1 cellular context compared by ENCODE assay signal in the genomic region with DNA sequence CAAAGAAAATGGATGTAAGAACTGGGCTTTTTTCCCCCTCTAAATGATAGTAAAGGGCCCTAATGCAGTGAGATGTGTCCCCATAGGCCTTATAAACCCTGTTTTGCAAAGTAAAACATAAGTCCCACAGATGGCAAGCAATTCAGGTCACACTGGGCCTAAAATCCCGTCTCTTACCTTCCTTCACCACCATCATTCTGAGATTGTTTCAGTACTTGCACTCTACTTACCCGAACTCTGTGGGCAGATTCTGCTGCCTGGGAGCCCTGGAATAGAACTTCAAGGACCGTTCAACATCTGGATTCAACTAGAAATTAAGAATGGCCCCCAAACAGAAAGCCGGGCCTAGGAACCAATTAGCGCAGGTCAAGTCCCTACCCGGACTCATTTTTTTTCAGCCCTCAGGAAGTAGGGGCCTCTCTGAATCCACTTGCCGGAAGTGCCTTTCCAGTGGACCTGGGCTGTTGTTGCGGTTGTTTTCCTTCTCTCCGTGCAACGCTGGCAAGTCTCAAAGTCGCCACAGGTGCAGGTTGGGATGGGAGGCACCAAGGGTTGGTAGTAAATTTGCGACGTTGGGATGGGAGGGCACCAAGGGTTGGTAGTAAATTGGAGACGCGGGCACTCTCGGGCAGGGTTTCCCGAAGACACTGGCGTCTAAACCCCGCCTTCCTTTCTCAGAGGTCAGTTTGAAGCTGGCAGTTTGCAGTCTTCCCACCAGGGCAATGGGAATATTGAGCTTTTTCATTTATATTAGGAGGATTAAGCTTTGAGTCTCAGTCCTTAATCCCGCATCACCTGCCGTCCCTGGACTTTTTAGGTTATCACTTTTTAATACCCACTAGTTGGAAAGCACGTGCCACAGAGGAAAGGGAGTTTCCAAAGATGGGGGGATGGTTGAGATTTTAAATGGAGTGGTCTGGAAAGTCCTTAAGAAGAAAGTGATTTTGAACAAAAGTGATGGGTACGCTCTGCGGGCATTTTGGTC.
TF ChIP-seq lines count a peak whose summit lies in the region.

A gene with protein sequence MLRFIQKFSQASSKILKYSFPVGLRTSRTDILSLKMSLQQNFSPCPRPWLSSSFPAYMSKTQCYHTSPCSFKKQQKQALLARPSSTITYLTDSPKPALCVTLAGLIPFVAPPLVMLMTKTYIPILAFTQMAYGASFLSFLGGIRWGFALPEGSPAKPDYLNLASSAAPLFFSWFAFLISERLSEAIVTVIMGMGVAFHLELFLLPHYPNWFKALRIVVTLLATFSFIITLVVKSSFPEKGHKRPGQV (plus strand): TSS at position 429 of the 985 bp plus-strand sequence. CDS start 2,888 bp downstream, outside the sequence.

TF ChIP-seq in HepG2, 621 proteins besides CTCF, POLR2A, EP300 and RAD21 (continued from another document and continues in another):
- TF ChIP-seq, protein P1, sequence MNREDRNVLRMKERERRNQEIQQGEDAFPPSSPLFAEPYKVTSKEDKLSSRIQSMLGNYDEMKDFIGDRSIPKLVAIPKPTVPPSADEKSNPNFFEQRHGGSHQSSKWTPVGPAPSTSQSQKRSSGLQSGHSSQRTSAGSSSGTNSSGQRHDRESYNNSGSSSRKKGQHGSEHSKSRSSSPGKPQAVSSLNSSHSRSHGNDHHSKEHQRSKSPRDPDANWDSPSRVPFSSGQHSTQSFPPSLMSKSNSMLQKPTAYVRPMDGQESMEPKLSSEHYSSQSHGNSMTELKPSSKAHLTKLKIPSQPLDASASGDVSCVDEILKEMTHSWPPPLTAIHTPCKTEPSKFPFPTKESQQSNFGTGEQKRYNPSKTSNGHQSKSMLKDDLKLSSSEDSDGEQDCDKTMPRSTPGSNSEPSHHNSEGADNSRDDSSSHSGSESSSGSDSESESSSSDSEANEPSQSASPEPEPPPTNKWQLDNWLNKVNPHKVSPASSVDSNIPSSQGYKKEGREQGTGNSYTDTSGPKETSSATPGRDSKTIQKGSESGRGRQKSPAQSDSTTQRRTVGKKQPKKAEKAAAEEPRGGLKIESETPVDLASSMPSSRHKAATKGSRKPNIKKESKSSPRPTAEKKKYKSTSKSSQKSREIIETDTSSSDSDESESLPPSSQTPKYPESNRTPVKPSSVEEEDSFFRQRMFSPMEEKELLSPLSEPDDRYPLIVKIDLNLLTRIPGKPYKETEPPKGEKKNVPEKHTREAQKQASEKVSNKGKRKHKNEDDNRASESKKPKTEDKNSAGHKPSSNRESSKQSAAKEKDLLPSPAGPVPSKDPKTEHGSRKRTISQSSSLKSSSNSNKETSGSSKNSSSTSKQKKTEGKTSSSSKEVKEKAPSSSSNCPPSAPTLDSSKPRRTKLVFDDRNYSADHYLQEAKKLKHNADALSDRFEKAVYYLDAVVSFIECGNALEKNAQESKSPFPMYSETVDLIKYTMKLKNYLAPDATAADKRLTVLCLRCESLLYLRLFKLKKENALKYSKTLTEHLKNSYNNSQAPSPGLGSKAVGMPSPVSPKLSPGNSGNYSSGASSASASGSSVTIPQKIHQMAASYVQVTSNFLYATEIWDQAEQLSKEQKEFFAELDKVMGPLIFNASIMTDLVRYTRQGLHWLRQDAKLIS (CRISPR knock-in tag; IDR thresholded peaks at IDR 0.05): no peak; the same call in 1 of the 2 replicates
- TF ChIP-seq, protein P2, sequence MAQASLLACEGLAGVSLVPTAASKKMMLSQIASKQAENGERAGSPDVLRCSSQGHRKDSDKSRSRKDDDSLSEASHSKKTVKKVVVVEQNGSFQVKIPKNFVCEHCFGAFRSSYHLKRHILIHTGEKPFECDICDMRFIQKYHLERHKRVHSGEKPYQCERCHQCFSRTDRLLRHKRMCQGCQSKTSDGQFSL (CRISPR knock-in tag; IDR thresholded peaks at IDR 0.05): 0 out of 2 replicates have a peak, but pooled peaks have one; percentile 31
- no peak; the same call in 1 of the 2 replicates for TF ChIP-seq HNF4G (IDR thresholded peaks at IDR 0.05; ENCODE audit: borderline replicate concordance, low read depth, low read length)
- no peak; the same call in 1 of the 2 replicates for TF ChIP-seq HNF4G (CRISPR knock-in tag; IDR thresholded peaks at IDR 0.05; ENCODE audit: borderline replicate concordance, low read depth)
- TF ChIP-seq, protein P3, sequence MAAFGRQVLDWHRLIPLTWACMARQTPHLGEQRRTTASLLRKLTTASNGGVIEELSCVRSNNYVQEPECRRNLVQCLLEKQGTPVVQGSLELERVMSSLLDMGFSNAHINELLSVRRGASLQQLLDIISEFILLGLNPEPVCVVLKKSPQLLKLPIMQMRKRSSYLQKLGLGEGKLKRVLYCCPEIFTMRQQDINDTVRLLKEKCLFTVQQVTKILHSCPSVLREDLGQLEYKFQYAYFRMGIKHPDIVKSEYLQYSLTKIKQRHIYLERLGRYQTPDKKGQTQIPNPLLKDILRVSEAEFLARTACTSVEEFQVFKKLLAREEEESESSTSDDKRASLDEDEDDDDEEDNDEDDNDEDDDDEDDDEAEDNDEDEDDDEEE (CRISPR knock-in tag; IDR thresholded peaks at IDR 0.05): 0 out of 2 replicates have a peak, but pooled peaks have one; percentile 25
- 0 out of 2 replicates have a peak, but pooled peaks have one; percentile 32 for TF ChIP-seq HOXA5 (CRISPR knock-in tag; IDR thresholded peaks at IDR 0.05)
- TF ChIP-seq ATAD3A (CRISPR knock-in tag; IDR thresholded peaks at IDR 0.05): no peak
- no peak for TF ChIP-seq AKAP8 (CRISPR knock-in tag; IDR thresholded peaks at IDR 0.05)
- TF ChIP-seq, protein P4, sequence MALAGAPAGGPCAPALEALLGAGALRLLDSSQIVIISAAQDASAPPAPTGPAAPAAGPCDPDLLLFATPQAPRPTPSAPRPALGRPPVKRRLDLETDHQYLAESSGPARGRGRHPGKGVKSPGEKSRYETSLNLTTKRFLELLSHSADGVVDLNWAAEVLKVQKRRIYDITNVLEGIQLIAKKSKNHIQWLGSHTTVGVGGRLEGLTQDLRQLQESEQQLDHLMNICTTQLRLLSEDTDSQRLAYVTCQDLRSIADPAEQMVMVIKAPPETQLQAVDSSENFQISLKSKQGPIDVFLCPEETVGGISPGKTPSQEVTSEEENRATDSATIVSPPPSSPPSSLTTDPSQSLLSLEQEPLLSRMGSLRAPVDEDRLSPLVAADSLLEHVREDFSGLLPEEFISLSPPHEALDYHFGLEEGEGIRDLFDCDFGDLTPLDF (CRISPR knock-in tag; IDR thresholded peaks at IDR 0.05): peak; percentile 43; the same call in 1 of the 2 replicates
- TF ChIP-seq, protein P5, sequence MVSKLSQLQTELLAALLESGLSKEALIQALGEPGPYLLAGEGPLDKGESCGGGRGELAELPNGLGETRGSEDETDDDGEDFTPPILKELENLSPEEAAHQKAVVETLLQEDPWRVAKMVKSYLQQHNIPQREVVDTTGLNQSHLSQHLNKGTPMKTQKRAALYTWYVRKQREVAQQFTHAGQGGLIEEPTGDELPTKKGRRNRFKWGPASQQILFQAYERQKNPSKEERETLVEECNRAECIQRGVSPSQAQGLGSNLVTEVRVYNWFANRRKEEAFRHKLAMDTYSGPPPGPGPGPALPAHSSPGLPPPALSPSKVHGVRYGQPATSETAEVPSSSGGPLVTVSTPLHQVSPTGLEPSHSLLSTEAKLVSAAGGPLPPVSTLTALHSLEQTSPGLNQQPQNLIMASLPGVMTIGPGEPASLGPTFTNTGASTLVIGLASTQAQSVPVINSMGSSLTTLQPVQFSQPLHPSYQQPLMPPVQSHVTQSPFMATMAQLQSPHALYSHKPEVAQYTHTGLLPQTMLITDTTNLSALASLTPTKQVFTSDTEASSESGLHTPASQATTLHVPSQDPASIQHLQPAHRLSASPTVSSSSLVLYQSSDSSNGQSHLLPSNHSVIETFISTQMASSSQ (IDR thresholded peaks at IDR 0.05; ENCODE audit: low read depth): no peak
- TF ChIP-seq, protein P5 (CRISPR knock-in tag; IDR thresholded peaks at IDR 0.05; ENCODE audit: borderline replicate concordance): no peak
- no peak for TF ChIP-seq ZNF446 (CRISPR knock-in tag; IDR thresholded peaks at IDR 0.05)
- peak; percentile 34; the same call in 1 of the 2 replicates for TF ChIP-seq MEF2D (CRISPR knock-in tag; IDR thresholded peaks at IDR 0.05)
- 0 out of 2 replicates have a peak, but pooled peaks have one; percentile 30 for TF ChIP-seq ZNF33A (CRISPR knock-in tag; IDR thresholded peaks at IDR 0.05; ENCODE audit: borderline replicate concordance)
- TF ChIP-seq, protein P6, sequence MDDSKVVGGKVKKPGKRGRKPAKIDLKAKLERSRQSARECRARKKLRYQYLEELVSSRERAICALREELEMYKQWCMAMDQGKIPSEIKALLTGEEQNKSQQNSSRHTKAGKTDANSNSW (CRISPR knock-in tag; IDR thresholded peaks at IDR 0.05; ENCODE audit: borderline replicate concordance): no peak
- no peak; the same call in 1 of the 2 replicates for TF ChIP-seq ZNF317 (CRISPR knock-in tag; IDR thresholded peaks at IDR 0.05)
- no peak for TF ChIP-seq ZNF343 (CRISPR knock-in tag; IDR thresholded peaks at IDR 0.05)
- TF ChIP-seq, protein P7, sequence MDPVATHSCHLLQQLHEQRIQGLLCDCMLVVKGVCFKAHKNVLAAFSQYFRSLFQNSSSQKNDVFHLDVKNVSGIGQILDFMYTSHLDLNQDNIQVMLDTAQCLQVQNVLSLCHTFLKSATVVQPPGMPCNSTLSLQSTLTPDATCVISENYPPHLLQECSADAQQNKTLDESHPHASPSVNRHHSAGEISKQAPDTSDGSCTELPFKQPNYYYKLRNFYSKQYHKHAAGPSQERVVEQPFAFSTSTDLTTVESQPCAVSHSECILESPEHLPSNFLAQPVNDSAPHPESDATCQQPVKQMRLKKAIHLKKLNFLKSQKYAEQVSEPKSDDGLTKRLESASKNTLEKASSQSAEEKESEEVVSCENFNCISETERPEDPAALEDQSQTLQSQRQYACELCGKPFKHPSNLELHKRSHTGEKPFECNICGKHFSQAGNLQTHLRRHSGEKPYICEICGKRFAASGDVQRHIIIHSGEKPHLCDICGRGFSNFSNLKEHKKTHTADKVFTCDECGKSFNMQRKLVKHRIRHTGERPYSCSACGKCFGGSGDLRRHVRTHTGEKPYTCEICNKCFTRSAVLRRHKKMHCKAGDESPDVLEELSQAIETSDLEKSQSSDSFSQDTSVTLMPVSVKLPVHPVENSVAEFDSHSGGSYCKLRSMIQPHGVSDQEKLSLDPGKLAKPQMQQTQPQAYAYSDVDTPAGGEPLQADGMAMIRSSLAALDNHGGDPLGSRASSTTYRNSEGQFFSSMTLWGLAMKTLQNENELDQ (CRISPR knock-in tag; IDR thresholded peaks at IDR 0.05; ENCODE audit: borderline replicate concordance): no peak
- TF ChIP-seq, protein P8, sequence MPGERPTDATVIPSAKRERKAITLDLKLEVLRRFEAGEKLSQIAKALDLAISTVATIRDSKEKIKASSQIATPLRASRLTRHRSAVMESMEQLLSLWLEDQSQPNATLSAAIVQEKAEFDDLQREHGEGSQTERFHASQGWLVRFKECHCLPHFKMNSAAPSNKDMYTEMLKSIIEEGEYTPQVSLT (CRISPR knock-in tag; IDR thresholded peaks at IDR 0.05; ENCODE audit: borderline replicate concordance, low read depth): no peak
- TF ChIP-seq ZNF567 (CRISPR knock-in tag; IDR thresholded peaks at IDR 0.05; ENCODE audit: borderline replicate concordance): 0 out of 2 replicates have a peak, but pooled peaks have one; percentile 2
- no peak for TF ChIP-seq ZFP37 (CRISPR knock-in tag; IDR thresholded peaks at IDR 0.05; ENCODE audit: borderline replicate concordance)
- peak; percentile 79 for TF ChIP-seq SALL1 (CRISPR knock-in tag; IDR thresholded peaks at IDR 0.05)
- TF ChIP-seq ZNF337 (CRISPR knock-in tag; IDR thresholded peaks at IDR 0.05; ENCODE audit: borderline replicate concordance, low read depth): no peak
- TF ChIP-seq, protein P9, sequence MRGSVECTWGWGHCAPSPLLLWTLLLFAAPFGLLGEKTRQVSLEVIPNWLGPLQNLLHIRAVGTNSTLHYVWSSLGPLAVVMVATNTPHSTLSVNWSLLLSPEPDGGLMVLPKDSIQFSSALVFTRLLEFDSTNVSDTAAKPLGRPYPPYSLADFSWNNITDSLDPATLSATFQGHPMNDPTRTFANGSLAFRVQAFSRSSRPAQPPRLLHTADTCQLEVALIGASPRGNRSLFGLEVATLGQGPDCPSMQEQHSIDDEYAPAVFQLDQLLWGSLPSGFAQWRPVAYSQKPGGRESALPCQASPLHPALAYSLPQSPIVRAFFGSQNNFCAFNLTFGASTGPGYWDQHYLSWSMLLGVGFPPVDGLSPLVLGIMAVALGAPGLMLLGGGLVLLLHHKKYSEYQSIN (CRISPR knock-in tag; IDR thresholded peaks at IDR 0.05; ENCODE audit: borderline replicate concordance): no peak
- TF ChIP-seq ZNF619 (CRISPR knock-in tag; IDR thresholded peaks at IDR 0.05): no peak
- TF ChIP-seq KDM1A (CRISPR knock-in tag; IDR thresholded peaks at IDR 0.05): no peak
- no peak for TF ChIP-seq ZNF780A (CRISPR knock-in tag; IDR thresholded peaks at IDR 0.05)
- TF ChIP-seq NCOA5 (CRISPR knock-in tag; IDR thresholded peaks at IDR 0.05): no peak
- TF ChIP-seq ATF7 (IDR thresholded peaks at IDR 0.05): no peak
- no peak for TF ChIP-seq ATF7 (CRISPR knock-in tag; IDR thresholded peaks at IDR 0.05)
- TF ChIP-seq HNRNPLL (IDR thresholded peaks at IDR 0.05; ENCODE audit: low read depth, low read length, poor library complexity, severe bottlenecking): no peak
- TF ChIP-seq, protein P10, sequence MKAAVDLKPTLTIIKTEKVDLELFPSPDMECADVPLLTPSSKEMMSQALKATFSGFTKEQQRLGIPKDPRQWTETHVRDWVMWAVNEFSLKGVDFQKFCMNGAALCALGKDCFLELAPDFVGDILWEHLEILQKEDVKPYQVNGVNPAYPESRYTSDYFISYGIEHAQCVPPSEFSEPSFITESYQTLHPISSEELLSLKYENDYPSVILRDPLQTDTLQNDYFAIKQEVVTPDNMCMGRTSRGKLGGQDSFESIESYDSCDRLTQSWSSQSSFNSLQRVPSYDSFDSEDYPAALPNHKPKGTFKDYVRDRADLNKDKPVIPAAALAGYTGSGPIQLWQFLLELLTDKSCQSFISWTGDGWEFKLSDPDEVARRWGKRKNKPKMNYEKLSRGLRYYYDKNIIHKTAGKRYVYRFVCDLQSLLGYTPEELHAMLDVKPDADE (CRISPR knock-in tag; IDR thresholded peaks at IDR 0.05): no peak
- no peak for TF ChIP-seq ZNF136 (CRISPR knock-in tag; IDR thresholded peaks at IDR 0.05; ENCODE audit: low read depth)
- peak; percentile 9; the same call in 1 of the 2 replicates for TF ChIP-seq FOXJ3 (CRISPR knock-in tag; IDR thresholded peaks at IDR 0.05; ENCODE audit: borderline replicate concordance)
- TF ChIP-seq, protein P11, sequence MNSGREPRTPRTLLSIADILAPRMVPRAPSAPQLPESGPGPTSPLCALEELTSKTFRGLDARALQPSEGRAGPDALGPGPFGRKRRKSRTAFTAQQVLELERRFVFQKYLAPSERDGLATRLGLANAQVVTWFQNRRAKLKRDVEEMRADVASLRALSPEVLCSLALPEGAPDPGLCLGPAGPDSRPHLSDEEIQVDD (CRISPR knock-in tag; IDR thresholded peaks at IDR 0.05; ENCODE audit: borderline replicate concordance): no peak
- no peak for TF ChIP-seq REXO4 (CRISPR knock-in tag; IDR thresholded peaks at IDR 0.05; ENCODE audit: borderline replicate concordance)
- TF ChIP-seq CBX1 (IDR thresholded peaks at IDR 0.05; ENCODE audit: low read depth): no peak
